Comparison of ENCODE assay signal across 10 cellular contexts in genomic region chr1:8133657-8134430, GRCh38.
A peak's percentile ranks its signal among the peaks of the same experiment; 100 is the strongest.
DNase-seq lines count a peak whose midpoint lies in the region; ATAC-seq, FAIRE-seq and TF ChIP-seq lines count a peak whose summit lies in the region.
"Had no signal": no experiment of that assay in that cellular context is flagged by ENCODE, and none has a peak within 500 bp of the region (broad histone marks: within the 10 kb centered on the region; RNA-seq: fewer than 3 reads in every experiment).

No MANE protein-coding gene starts in this region.

- H4K20me1 ChIP-seq in GM23338 (replicated peaks; ENCODE audit: insufficient read depth) = no peaks in the 10 kb centered on the region

- H3K27me3 Mint-ChIP-seq in type B pancreatic cell = no peaks in the 10 kb centered on the region
- H3K27me3 Mint-ChIP-seq in GM23338 (ENCODE audit: insufficient read depth, low read depth, poor library complexity) = peaks cover 2% of the 10 kb centered on the region

- no peak for TF ChIP-seq POLR2A in GM18505 (IDR thresholded peaks at IDR 0.05; ENCODE audit: borderline replicate concordance, extremely low read depth, insufficient read depth, insufficient read length)

- H3K27ac Mint-ChIP-seq in type B pancreatic cell (peak overlapping the region; percentile 54), GM23338 (no peak overlapping the region)
- H3K27ac Mint-ChIP-seq: T-helper 1 cell treated with Interleukin-12 subunit alpha and Interleukin-12 subunit beta and Interleukin-4 antibody, amounts not matched to agents 30 μg/mL and 1 μg/mL, for 36 hours had no signal

- H3F3A ChIP-seq in GM23338 (replicated peaks; ENCODE audit: low read depth) = no peaks in the 10 kb centered on the region

- peak; percentile 87 for DNase-seq in MG63
- peak; percentile 89 for DNase-seq in coronary artery (ENCODE audit: low spot score)
- DNase-seq in lower lobe of right lung = no peak
- no peak for DNase-seq in type B pancreatic cell (ENCODE audit: extremely low spot score, unreplicated experiment)
- DNase-seq in NCI-H1417 (lab: John Stamatoyannopoulos, UW) = no peak
- no peak for DNase-seq in D721Med (ENCODE audit: insufficient read length, low spot score)
- DNase-seq in GM23338 (ENCODE audit: low spot score) = no peak
- DNase-seq: stimulated activated CD4-positive, alpha-beta T cell treated with anti-CD3 and anti-CD28 coated beads, Interleukin-4, amount 100 ng/mL, for 24 hours had no signal

- H3K27ac ChIP-seq in coronary artery (peak overlapping the region; percentile 89 to 95), lower lobe of right lung (peak overlapping the region; percentile 62), GM23338 (ENCODE audit: low read depth) (no peak overlapping the region)

- peaks cover 26% of the 10 kb centered on the region for H3K4me1 ChIP-seq in lower lobe of right lung
- peaks cover 5% of the 10 kb centered on the region; the same call in 1 of the 2 replicates for H3K4me1 ChIP-seq in GM23338 (ENCODE audit: insufficient read depth)

- peaks cover 27% of the 10 kb centered on the region for H3K4me1 Mint-ChIP-seq in type B pancreatic cell (ENCODE audit: unreplicated experiment)
- H3K4me1 Mint-ChIP-seq in GM23338 = peaks cover 23% of the 10 kb centered on the region

- peak overlapping the region; percentile 26 for H3K4me3 Mint-ChIP-seq in type B pancreatic cell
- no peak overlapping the region for H3K4me3 Mint-ChIP-seq in GM23338
- H3K4me3 Mint-ChIP-seq: T-helper 1 cell treated with Interleukin-12 subunit alpha and Interleukin-12 subunit beta and Interleukin-4 antibody, amounts not matched to agents 30 μg/mL and 1 μg/mL, for 36 hours had no signal

- H3K9me3 Mint-ChIP-seq in type B pancreatic cell (no peaks in the 10 kb centered on the region), GM23338 (no peaks in the 10 kb centered on the region)
- H3K9me3 Mint-ChIP-seq: T-helper 1 cell treated with Interleukin-12 subunit alpha and Interleukin-12 subunit beta and Interleukin-4 antibody, amounts not matched to agents 30 μg/mL and 1 μg/mL, for 36 hours had no signal

- peak overlapping the region; percentile 2; the same call in 1 of the 2 replicates for H3K4me3 ChIP-seq in MG63
- H3K4me3 ChIP-seq in coronary artery = peak overlapping the region; percentile 48
- no peak overlapping the region for H3K4me3 ChIP-seq in lower lobe of right lung
- no peak overlapping the region for H3K4me3 ChIP-seq in GM23338

- H3K9me3 ChIP-seq in MG63 (no peaks in the 10 kb centered on the region), lower lobe of right lung (no peaks in the 10 kb centered on the region)

- H3K4me2 ChIP-seq in GM23338 = no peak overlapping the region

- TF ChIP-seq CTCF in coronary artery (IDR thresholded peaks at IDR 0.05) = no peak
- no peak for TF ChIP-seq CTCF in lower lobe of right lung (IDR thresholded peaks at IDR 0.05)
- no peak for TF ChIP-seq CTCF in type B pancreatic cell (conservative IDR thresholded peaks at IDR 0.05)
- no peak for TF ChIP-seq CTCF in D721Med (IDR thresholded peaks at IDR 0.05; ENCODE audit: insufficient read depth, missing control alignments)
- no peak for TF ChIP-seq CTCF in GM23338 (conservative IDR thresholded peaks at IDR 0.05; ENCODE audit: low read depth in 2 of 2)

- FAIRE-seq in D721Med (lab: Jason Lieb, UNC) = no peak

- H3K36me3 Mint-ChIP-seq in type B pancreatic cell (no peaks in the 10 kb centered on the region), GM23338 (ENCODE audit: low read depth) (no peaks in the 10 kb centered on the region)

- H2AFZ ChIP-seq in GM23338 = no peak overlapping the region; the same call in 1 of the 2 replicates

- H3K79me2 ChIP-seq in GM23338 (replicated peaks; ENCODE audit: insufficient read depth) = no peaks in the 10 kb centered on the region

- H3K27me3 ChIP-seq in MG63 = no peaks in the 10 kb centered on the region
- H3K27me3 ChIP-seq in lower lobe of right lung (ENCODE audit: low read depth) = no peaks in the 10 kb centered on the region
- no peaks in the 10 kb centered on the region for H3K27me3 ChIP-seq in GM23338 (ENCODE audit: insufficient read depth)

- intact Hi-C loops in lower lobe of right lung (cut with DNase I) = no loop called here

- H3K9me2 ChIP-seq in GM23338 (ENCODE audit: insufficient read depth) = 0 out of 2 replicates have a peak, but pooled peaks cover 3% of the 10 kb centered on the region

- H3K36me3 ChIP-seq in MG63 = no peaks in the 10 kb centered on the region
- no peaks in the 10 kb centered on the region for H3K36me3 ChIP-seq in lower lobe of right lung
- no peaks in the 10 kb centered on the region for H3K36me3 ChIP-seq in GM23338 (ENCODE audit: insufficient read depth)

- ATAC-seq in lower lobe of right lung (peak; percentile 60 to 71), GM18505 (IDR thresholded peaks at IDR 0.05; ENCODE audit: unreplicated experiment) (no peak), GM23338 (no peak)

TF ChIP-seq in GM23338, 12 proteins besides CTCF, POLR2A, EP300 and RAD21 (continues in another document):
- TF ChIP-seq POLR2AphosphoS5 (IDR thresholded peaks at IDR 0.05; ENCODE audit: low read depth) (no peak), EZH2phosphoT487 (IDR thresholded peaks at IDR 0.05; ENCODE audit: unreplicated experiment) (no peak), ZNF114 (CRISPR knock-in tag; IDR thresholded peaks at IDR 0.05) (no peak), STAT1 (IDR thresholded peaks at IDR 0.05; ENCODE audit: unreplicated experiment) (no peak)
- TF ChIP-seq, protein P1, sequence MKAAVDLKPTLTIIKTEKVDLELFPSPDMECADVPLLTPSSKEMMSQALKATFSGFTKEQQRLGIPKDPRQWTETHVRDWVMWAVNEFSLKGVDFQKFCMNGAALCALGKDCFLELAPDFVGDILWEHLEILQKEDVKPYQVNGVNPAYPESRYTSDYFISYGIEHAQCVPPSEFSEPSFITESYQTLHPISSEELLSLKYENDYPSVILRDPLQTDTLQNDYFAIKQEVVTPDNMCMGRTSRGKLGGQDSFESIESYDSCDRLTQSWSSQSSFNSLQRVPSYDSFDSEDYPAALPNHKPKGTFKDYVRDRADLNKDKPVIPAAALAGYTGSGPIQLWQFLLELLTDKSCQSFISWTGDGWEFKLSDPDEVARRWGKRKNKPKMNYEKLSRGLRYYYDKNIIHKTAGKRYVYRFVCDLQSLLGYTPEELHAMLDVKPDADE (IDR thresholded peaks at IDR 0.05) = no peak
- TF ChIP-seq, protein P2, sequence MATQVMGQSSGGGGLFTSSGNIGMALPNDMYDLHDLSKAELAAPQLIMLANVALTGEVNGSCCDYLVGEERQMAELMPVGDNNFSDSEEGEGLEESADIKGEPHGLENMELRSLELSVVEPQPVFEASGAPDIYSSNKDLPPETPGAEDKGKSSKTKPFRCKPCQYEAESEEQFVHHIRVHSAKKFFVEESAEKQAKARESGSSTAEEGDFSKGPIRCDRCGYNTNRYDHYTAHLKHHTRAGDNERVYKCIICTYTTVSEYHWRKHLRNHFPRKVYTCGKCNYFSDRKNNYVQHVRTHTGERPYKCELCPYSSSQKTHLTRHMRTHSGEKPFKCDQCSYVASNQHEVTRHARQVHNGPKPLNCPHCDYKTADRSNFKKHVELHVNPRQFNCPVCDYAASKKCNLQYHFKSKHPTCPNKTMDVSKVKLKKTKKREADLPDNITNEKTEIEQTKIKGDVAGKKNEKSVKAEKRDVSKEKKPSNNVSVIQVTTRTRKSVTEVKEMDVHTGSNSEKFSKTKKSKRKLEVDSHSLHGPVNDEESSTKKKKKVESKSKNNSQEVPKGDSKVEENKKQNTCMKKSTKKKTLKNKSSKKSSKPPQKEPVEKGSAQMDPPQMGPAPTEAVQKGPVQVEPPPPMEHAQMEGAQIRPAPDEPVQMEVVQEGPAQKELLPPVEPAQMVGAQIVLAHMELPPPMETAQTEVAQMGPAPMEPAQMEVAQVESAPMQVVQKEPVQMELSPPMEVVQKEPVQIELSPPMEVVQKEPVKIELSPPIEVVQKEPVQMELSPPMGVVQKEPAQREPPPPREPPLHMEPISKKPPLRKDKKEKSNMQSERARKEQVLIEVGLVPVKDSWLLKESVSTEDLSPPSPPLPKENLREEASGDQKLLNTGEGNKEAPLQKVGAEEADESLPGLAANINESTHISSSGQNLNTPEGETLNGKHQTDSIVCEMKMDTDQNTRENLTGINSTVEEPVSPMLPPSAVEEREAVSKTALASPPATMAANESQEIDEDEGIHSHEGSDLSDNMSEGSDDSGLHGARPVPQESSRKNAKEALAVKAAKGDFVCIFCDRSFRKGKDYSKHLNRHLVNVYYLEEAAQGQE (IDR thresholded peaks at IDR 0.05; ENCODE audit: unreplicated experiment) = no peak

Comparison
In these comparisons a context has a peak if more than half of its experiments do, and no peak if none do; other contexts are left out.
1. DNase-seq: peak in MG63 (single experiment) and coronary artery (single experiment); none in lower lobe of right lung (single experiment), type B pancreatic cell (single experiment), NCI-H1417 (0 of 3), D721Med (single experiment) and GM23338 (single experiment).
2. H3K4me3 ChIP-seq: peak in MG63 (single experiment) and coronary artery (single experiment); none in lower lobe of right lung (single experiment) and GM23338 (single experiment).
3. ATAC-seq: peak in lower lobe of right lung (2 of 2); none in GM18505 (single experiment) and GM23338 (single experiment).